Comparison of ENCODE assay signal across 9 cellular contexts in the genomic region with DNA sequence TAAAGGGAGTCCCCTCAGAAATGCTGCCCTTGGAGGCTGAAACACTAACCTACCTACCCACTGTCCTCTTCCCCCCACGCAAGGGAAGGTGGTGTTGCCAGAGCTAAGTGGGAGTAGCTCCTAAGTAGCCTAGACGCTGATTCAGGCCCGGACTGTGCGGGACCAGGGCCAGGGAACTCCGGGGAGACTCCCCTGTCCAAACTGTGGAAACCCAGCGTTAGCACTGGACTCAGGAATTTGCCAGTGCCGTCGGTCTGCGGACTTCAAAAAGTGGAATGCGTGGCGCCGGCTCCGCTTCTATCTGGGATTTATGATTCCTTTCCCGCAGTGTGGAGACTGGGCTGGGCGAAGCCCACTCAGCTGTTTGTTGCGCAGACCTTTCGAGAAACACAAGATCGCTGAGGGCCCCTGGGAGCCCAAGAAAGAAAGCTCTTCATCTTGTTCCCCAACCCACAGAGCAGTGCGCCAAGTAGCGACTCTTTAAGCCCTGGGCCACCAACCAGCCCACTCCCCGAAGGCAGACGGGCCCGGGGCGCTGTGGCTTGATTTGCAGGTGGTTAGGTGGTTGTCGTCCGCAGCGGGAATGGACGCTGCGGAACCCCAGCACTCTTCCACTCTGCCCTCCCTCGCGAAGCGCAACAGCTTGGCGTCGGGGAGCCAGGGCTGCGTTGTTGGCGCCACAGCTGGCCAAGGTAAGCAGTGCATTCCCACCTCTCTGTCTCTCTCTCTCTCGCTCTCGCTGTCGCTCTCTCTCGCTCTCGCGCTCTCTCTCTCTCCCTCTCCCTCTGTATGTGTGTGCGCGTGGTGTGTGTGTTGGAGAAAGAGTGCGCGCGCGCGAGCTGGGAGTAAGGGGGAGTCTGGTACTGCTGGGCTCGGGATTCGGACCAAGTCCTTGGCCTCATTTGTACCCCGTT. TPM values are rescaled to one million over a fixed set of nuclear protein-coding genes. Genes with fewer than 3 reads are reported as not detected.
DNase-seq lines count a peak whose midpoint lies in the region; ATAC-seq lines count a peak whose summit lies in the region.
"Had no signal": no experiment of that assay in that cellular context is flagged by ENCODE, and none has a peak within 500 bp of the region (broad histone marks: within the 10 kb centered on the region; RNA-seq: fewer than 3 reads in every experiment).

No MANE protein-coding gene starts in this region.

- peaks cover 15% of the 10 kb centered on the region for H3K4me1 Mint-ChIP-seq in activated naive CD8-positive, alpha-beta T cell treated with anti-CD3 and anti-CD28 coated beads for 36 hours

- H3K36me3 ChIP-seq in BLaER1: no peaks in the 10 kb centered on the region

- H3K27ac ChIP-seq in BLaER1 (no peak overlapping the region), right cardiac atrium (ENCODE audit: low read length) (no peak overlapping the region)

- H3K27ac Mint-ChIP-seq in activated naive CD8-positive, alpha-beta T cell treated with anti-CD3 and anti-CD28 coated beads for 36 hours: peak overlapping the region; percentile 62

- H3K27me3 ChIP-seq in BLaER1: peaks cover 81% of the 10 kb centered on the region
- no peaks in the 10 kb centered on the region for H3K27me3 ChIP-seq in right cardiac atrium (ENCODE audit: control insufficient read depth, insufficient read depth)

- peak overlapping the region; percentile 51 for H3K4me3 ChIP-seq in BLaER1
- peak overlapping the region; percentile 50 for H3K4me3 ChIP-seq in right cardiac atrium (ENCODE audit: low read length)
- H3K4me3 ChIP-seq: K562 had no signal

- H3K4me2 ChIP-seq in BLaER1: peak overlapping the region; percentile 61

- H4K20me1 ChIP-seq in BLaER1: no peaks in the 10 kb centered on the region

- intact Hi-C loops in right cardiac atrium (cut with DNase I): no loop called here

- H3K4me3 Mint-ChIP-seq in activated naive CD8-positive, alpha-beta T cell treated with anti-CD3 and anti-CD28 coated beads for 36 hours: peak overlapping the region; percentile 80

- DNase-seq in RPMI8226: peak; percentile 85
- peak; percentile 67 for DNase-seq in activated naive CD8-positive, alpha-beta T cell treated with anti-CD3 and anti-CD28 coated beads for 36 hours
- DNase-seq in right cardiac atrium: peak; percentile 35 to 79 (median 77)
- peak; percentile 80 for DNase-seq in retina
- no peak for DNase-seq in NOMO-1 treated with dmso at 0.1 percent for 144 hours (lab: John Stamatoyannopoulos, UW; ENCODE audit: unreplicated experiment)

- 2% methylated on average over 51 of the region's 52 CpGs for WGBS in right cardiac atrium

- H3K36me3 Mint-ChIP-seq in activated naive CD8-positive, alpha-beta T cell treated with anti-CD3 and anti-CD28 coated beads for 36 hours: no peaks in the 10 kb centered on the region

- H3K4me1 ChIP-seq in BLaER1 (peaks cover 12% of the 10 kb centered on the region; the same call in 1 of the 2 replicates), right cardiac atrium (ENCODE audit: control insufficient read depth, insufficient read depth, low read length) (peaks cover 2% of the 10 kb centered on the region)

- H3K9ac ChIP-seq in BLaER1: no peak overlapping the region

- peaks cover 54% of the 10 kb centered on the region for H3K27me3 Mint-ChIP-seq in activated naive CD8-positive, alpha-beta T cell treated with anti-CD3 and anti-CD28 coated beads for 36 hours

- H3K9me3 Mint-ChIP-seq in activated naive CD8-positive, alpha-beta T cell treated with anti-CD3 and anti-CD28 coated beads for 36 hours: no peaks in the 10 kb centered on the region

- H3K9me3 ChIP-seq in BLaER1: peaks cover 22% of the 10 kb centered on the region
- no peaks in the 10 kb centered on the region for H3K9me3 ChIP-seq in right cardiac atrium (ENCODE audit: control insufficient read depth, low read length)

- ATAC-seq in GM19372 (IDR thresholded peaks at IDR 0.05; ENCODE audit: low read depth, unreplicated experiment) (peak; percentile 97), HG03469 (IDR thresholded peaks at IDR 0.05; ENCODE audit: unreplicated experiment) (peak; percentile 89), right cardiac atrium (peak; percentile 75 to 81)
- ATAC-seq: K562 had no signal

RNA-seq across cellular contexts. Expression of a gene that starts 2.0 kb away (rescaled TPM):
- total RNA-seq in activated naive CD8-positive, alpha-beta T cell treated with anti-CD3 and anti-CD28 coated beads for 36 hours: not detected
- total RNA-seq in right cardiac atrium: 1 to 10 TPM in 2 of 4 donors, under 1 TPM in 2; 0.48 to 1.1 (median 0.83) TPM
- polyA plus RNA-seq in right cardiac atrium: 0.57 TPM
- total RNA-seq: K562 had no signal

RNA-seq across cellular contexts. Expression of a gene that starts 52.7 kb away (rescaled TPM):
- total RNA-seq in activated naive CD8-positive, alpha-beta T cell treated with anti-CD3 and anti-CD28 coated beads for 36 hours: not detected
- under 1 TPM; 0.23 to 0.41 (median 0.31) TPM for total RNA-seq in right cardiac atrium
- polyA plus RNA-seq in right cardiac atrium: 3.8 TPM
- polyA plus RNA-seq: K562 had no signal

RNA-seq across cellular contexts. Expression of a gene that starts 58.6 kb away (rescaled TPM):
- total RNA-seq in activated naive CD8-positive, alpha-beta T cell treated with anti-CD3 and anti-CD28 coated beads for 36 hours: 10 to 100 TPM; 13.9 to 14.0 TPM
- total RNA-seq in right cardiac atrium: 1 to 10 TPM; 5.8 to 7.7 (median 7.3) TPM
- polyA plus RNA-seq in right cardiac atrium: 2.6 TPM
